1 cellular context compared by ENCODE assay signal in genomic region chr4:1479454-1479853, GRCh38.
TF ChIP-seq lines count a peak whose summit lies in the region.

No MANE protein-coding gene starts in this region.

TF ChIP-seq in GM23338, 12 proteins besides CTCF, POLR2A, EP300 and RAD21 (continued from another document):
- TF ChIP-seq ZNF462 (CRISPR knock-in tag; IDR thresholded peaks at IDR 0.05) (no peak), JUNB (IDR thresholded peaks at IDR 0.05; ENCODE audit: unreplicated experiment) (no peak), EZH2phosphoT487 (IDR thresholded peaks at IDR 0.05; ENCODE audit: unreplicated experiment) (no peak), STAT1 (IDR thresholded peaks at IDR 0.05; ENCODE audit: unreplicated experiment) (no peak), REST (IDR thresholded peaks at IDR 0.05; ENCODE audit: unreplicated experiment) (no peak)
